ENCODE assay signal across 22 cellular contexts in genomic region chr6:148242180-148242579, GRCh38.
DNase-seq lines count a peak whose midpoint lies in the region; TF ChIP-seq lines count a peak whose summit lies in the region.
"Had no signal": no experiment of that assay in that cellular context is flagged by ENCODE, and none has a peak within 500 bp of the region (broad histone marks: within the 10 kb centered on the region; RNA-seq: fewer than 3 reads in every experiment).

No MANE protein-coding gene starts in this region.

- TF ChIP-seq CTCF in fibroblast of mammary gland (conservative IDR thresholded peaks at IDR 0.05; ENCODE audit: control insufficient read depth, insufficient read depth, low read depth, low read length) (no peak), tibial artery (IDR thresholded peaks at IDR 0.05) (no peak), stomach (IDR thresholded peaks at IDR 0.05) (no peak)

- H3K4me2 ChIP-seq in GM23248 (ENCODE audit: unreplicated experiment): no peak overlapping the region

- H3K9me2 ChIP-seq in GM23248 (ENCODE audit: insufficient read depth): no peaks in the 10 kb centered on the region

- TF ChIP-seq EP300 in stomach (IDR thresholded peaks at IDR 0.05): no peak

- TF ChIP-seq POLR2A in stomach (IDR thresholded peaks at IDR 0.05): no peak

- no peaks in the 10 kb centered on the region for H3K79me2 ChIP-seq in GM23248 (ENCODE audit: insufficient read depth)

- H3K4me3 ChIP-seq in GM23248 (no peak overlapping the region), fibroblast of mammary gland (ENCODE audit: control insufficient read depth, low read depth, low read length) (no peak overlapping the region), muscle layer of colon (ENCODE audit: low read depth in 1 of 2, low read length in 2 of 2) (peak overlapping the region in 1 of 2 donors; percentile 0), tibial artery (peak overlapping the region in 1 of 2 donors; percentile 3), stomach (no peak overlapping the region)
- H3K4me3 ChIP-seq: lung, SJSA1, suprapubic skin had no signal

- 53 to 58% methylated on average over 4 of the region's 4 CpGs for WGBS in GM23248 (ENCODE audit: low coverage in 1 of 2, low lambda C conversion rate in 2 of 2, missing lambda C conversion rate in 2 of 2), 2 experiments
- 60 to 80% (median 75%) methylated on average over 4 of the region's 4 CpGs for WGBS in stomach, 5 donors

- peak; percentile 24 for DNase-seq in GM23248
- peak; percentile 21 for DNase-seq in fibroblast of mammary gland (ENCODE audit: low read depth)
- DNase-seq in tibial artery: no peak
- DNase-seq in SKM-1 (lab: John Stamatoyannopoulos, UW; ENCODE audit: unreplicated experiment): no peak
- no peak for DNase-seq in NCI-H345 (lab: John Stamatoyannopoulos, UW)
- no peak for DNase-seq in stomach
- DNase-seq: activated CD4-positive, alpha-beta memory T cell treated with anti-CD3 and anti-CD28 coated beads, Interleukin-2, amount 10 ng/mL, durations not matched to agents 7 days and 5 days; activated effector memory CD4-positive, alpha-beta T cell treated with Interleukin-2 at 50 U/mL for 16 hours; activated naive CD8-positive, alpha-beta T cell treated with anti-CD3 and anti-CD28 coated beads for 36 hours; CD4-positive, alpha-beta T cell; DMS153; effector memory CD8-positive, alpha-beta T cell; HCEC 1CT; NCI-H1092; NCI-H187; NCI-H526; stimulated activated CD4-positive, alpha-beta T cell treated with anti-CD3 and anti-CD28 coated beads, Interleukin-4, amount 100 ng/mL, for 1 hour; T-helper 1 cell had no signal

- in situ Hi-C loops in GM23248 (cut with MboI): loop anchor here (10.0 kb wide), 1 partner anchor 737 kb away; the partner anchor contains the start of gene SAMD5

- H2AFZ ChIP-seq in GM23248: peak overlapping the region; percentile 31; the same call in 1 of the 2 replicates

- H3K4me1 ChIP-seq in GM23248 (ENCODE audit: insufficient read depth) (peaks cover 31% of the 10 kb centered on the region), muscle layer of colon (ENCODE audit: insufficient read depth, low read length) (peaks cover 30% of the 10 kb centered on the region), tibial artery (peaks cover 0 to 84% (median 47%) of the 10 kb centered on the region in 4 donors), stomach (peaks cover 4 to 24% (median 14%) of the 10 kb centered on the region in 4 donors)
- H3K4me1 ChIP-seq: SJSA1 had no signal

- H3K36me3 ChIP-seq in GM23248 (ENCODE audit: low read depth) (no peaks in the 10 kb centered on the region), muscle layer of colon (ENCODE audit: insufficient read depth, low read length) (no peaks in the 10 kb centered on the region), tibial artery (no peaks in the 10 kb centered on the region), stomach (no peaks in the 10 kb centered on the region)
- H3K36me3 ChIP-seq: SJSA1, suprapubic skin had no signal

- H3K27ac ChIP-seq in GM23248: peak overlapping the region; percentile 92; the same call in 1 of the 2 replicates
- H3K27ac ChIP-seq in muscle layer of colon (ENCODE audit: low read depth, low read length): peak overlapping the region; percentile 22
- peak overlapping the region; percentile 51 to 79 for H3K27ac ChIP-seq in tibial artery
- H3K27ac ChIP-seq in stomach: no peak overlapping the region
- H3K27ac ChIP-seq: SJSA1, suprapubic skin had no signal

- no peaks in the 10 kb centered on the region for H4K20me1 ChIP-seq in GM23248 (ENCODE audit: insufficient read depth)

- H3K9me3 ChIP-seq in GM23248 (ENCODE audit: low read depth) (no peaks in the 10 kb centered on the region), muscle layer of colon (ENCODE audit: low read length) (no peaks in the 10 kb centered on the region), tibial artery (no peaks in the 10 kb centered on the region), stomach (no peaks in the 10 kb centered on the region)
- H3K9me3 ChIP-seq: SJSA1, suprapubic skin had no signal

- peaks cover 27% of the 10 kb centered on the region for H3F3A ChIP-seq in GM23248 (ENCODE audit: insufficient read depth)

- H3K9ac ChIP-seq in GM23248 (no peak overlapping the region), muscle layer of colon (ENCODE audit: low read length) (no peak overlapping the region)

- intact Hi-C loops in tibial artery (cut with DNase I; ENCODE audit: low total_unique reads) (no loop called here), stomach (cut with DNase I; ENCODE audit: low total_unique reads) (no loop called here)

- no peaks in the 10 kb centered on the region for H3K27me3 ChIP-seq in GM23248 (replicated peaks; ENCODE audit: insufficient read depth)
- H3K27me3 ChIP-seq in muscle layer of colon (ENCODE audit: control insufficient read depth in 1 of 2, insufficient read depth in 2 of 2, low read length in 2 of 2): no peaks in the 10 kb centered on the region
- H3K27me3 ChIP-seq in tibial artery: no peaks in the 10 kb centered on the region
- H3K27me3 ChIP-seq in stomach: no peaks in the 10 kb centered on the region
- H3K27me3 ChIP-seq: SJSA1, suprapubic skin had no signal

Comparison
In these comparisons a context has a peak if more than half of its experiments do, and no peak if none do; other contexts are left out.
1. DNase-seq: peak in GM23248 (single experiment) and fibroblast of mammary gland (single experiment); none in tibial artery (0 of 2), SKM-1 (single experiment), NCI-H345 (single experiment) and stomach (single experiment).
2. H3K27ac ChIP-seq: peak in GM23248 (single experiment), muscle layer of colon (single experiment) and tibial artery (2 of 2); none in stomach (0 of 5).